2 cellular contexts compared by ENCODE assay signal in genomic region chr1:226937940-226938725, GRCh38.
TF ChIP-seq lines count a peak whose summit lies in the region.

No MANE protein-coding gene starts in this region.

TF ChIP-seq in SK-N-SH, 30 proteins besides CTCF, POLR2A, EP300 and RAD21 (continued from another document):
- TF ChIP-seq ELF1 (IDR thresholded peaks at IDR 0.05) (no peak), MXI1 (IDR thresholded peaks at IDR 0.05; ENCODE audit: low read depth, low read length) (no peak), EZH2phosphoT487 (IDR thresholded peaks at IDR 0.05; ENCODE audit: borderline replicate concordance, low read depth) (no peak)

TF ChIP-seq in SK-N-SH treated with all-trans-retinoic acid at 6 μM for 48 hours, 23 proteins besides CTCF, POLR2A, EP300 and RAD21 (continued from another document):
- TF ChIP-seq SNAI2 (CRISPR knock-in tag; IDR thresholded peaks at IDR 0.05): no peak
- no peak for TF ChIP-seq ZFP3 (CRISPR knock-in tag; IDR thresholded peaks at IDR 0.05)
- no peak for TF ChIP-seq POU6F1 (CRISPR knock-in tag; IDR thresholded peaks at IDR 0.05; ENCODE audit: borderline replicate concordance, low read depth)
- TF ChIP-seq ZNF565 (CRISPR knock-in tag; conservative IDR thresholded peaks at IDR 0.05; ENCODE audit: low read depth): no peak
- TF ChIP-seq BACH2 (CRISPR knock-in tag; IDR thresholded peaks at IDR 0.05; ENCODE audit: borderline replicate concordance): no peak
- TF ChIP-seq ESRRG (CRISPR knock-in tag; IDR thresholded peaks at IDR 0.05): no peak
- no peak for TF ChIP-seq CREB5 (CRISPR knock-in tag; IDR thresholded peaks at IDR 0.05; ENCODE audit: low read depth)
- TF ChIP-seq ZC3H10 (CRISPR knock-in tag; IDR thresholded peaks at IDR 0.05): no peak
- TF ChIP-seq ISL1 (CRISPR knock-in tag; IDR thresholded peaks at IDR 0.05): no peak
- no peak for TF ChIP-seq TOX (CRISPR knock-in tag; IDR thresholded peaks at IDR 0.05; ENCODE audit: borderline replicate concordance)
